In the genomic region with DNA sequence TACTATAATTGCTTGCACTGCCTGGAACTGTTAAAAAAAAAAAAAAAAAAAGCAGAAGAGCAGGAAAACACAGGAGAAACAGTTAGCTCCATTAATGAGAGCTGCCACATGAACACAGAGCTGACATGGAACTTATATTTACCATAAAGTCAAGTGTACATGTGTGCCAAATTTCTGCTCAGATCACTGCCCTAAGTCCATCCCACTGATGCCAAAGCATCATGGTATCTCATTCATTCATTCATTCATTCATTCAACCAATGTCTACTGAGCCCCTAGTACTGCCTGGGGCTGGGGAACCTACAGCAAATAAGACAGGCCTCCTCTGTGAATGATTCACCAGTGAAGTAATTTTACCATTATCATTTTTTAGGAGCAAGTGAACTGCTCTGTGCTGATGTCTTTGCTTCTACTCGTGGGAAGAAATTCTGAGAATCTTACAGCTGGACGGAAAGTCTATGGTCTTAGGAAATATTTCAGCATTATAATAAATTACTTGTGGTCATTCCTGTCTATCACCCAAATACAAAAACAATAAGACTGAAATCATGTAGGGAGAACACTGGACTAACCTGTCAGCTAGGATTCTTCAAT, we compare ENCODE assay signal across 2 cellular contexts.
A peak's percentile ranks its signal among the peaks of the same experiment; 100 is the strongest.
TF ChIP-seq lines count a peak whose summit lies in the region.

No MANE protein-coding gene starts in this region.

TF ChIP-seq in IMR-90, 13 proteins besides CTCF, POLR2A, EP300 and RAD21:
- TF ChIP-seq FOS (IDR thresholded peaks at IDR 0.05; ENCODE audit: low read depth, low read length) (no peak), BHLHE40 (IDR thresholded peaks at IDR 0.05; ENCODE audit: low read depth, low read length) (no peak), NFE2L2 (IDR thresholded peaks at IDR 0.05; ENCODE audit: low read depth, low read length) (no peak), MXI1 (IDR thresholded peaks at IDR 0.05; ENCODE audit: borderline replicate concordance, low read depth, low read length) (no peak), RCOR1 (IDR thresholded peaks at IDR 0.05; ENCODE audit: insufficient replicate concordance, low read length) (no peak), MAZ (IDR thresholded peaks at IDR 0.05; ENCODE audit: borderline replicate concordance, low read depth, low read length) (no peak), SMC3 (IDR thresholded peaks at IDR 0.05; ENCODE audit: low read depth, low read length) (no peak), RFX5 (IDR thresholded peaks at IDR 0.05; ENCODE audit: low read depth, low read length) (no peak), CHD1 (IDR thresholded peaks at IDR 0.05; ENCODE audit: low read depth, low read length) (no peak), CEBPB (IDR thresholded peaks at IDR 0.05; ENCODE audit: low read depth, low read length) (no peak), MAFK (IDR thresholded peaks at IDR 0.05; ENCODE audit: low read depth, low read length) (no peak)
- TF ChIP-seq, protein P1, sequence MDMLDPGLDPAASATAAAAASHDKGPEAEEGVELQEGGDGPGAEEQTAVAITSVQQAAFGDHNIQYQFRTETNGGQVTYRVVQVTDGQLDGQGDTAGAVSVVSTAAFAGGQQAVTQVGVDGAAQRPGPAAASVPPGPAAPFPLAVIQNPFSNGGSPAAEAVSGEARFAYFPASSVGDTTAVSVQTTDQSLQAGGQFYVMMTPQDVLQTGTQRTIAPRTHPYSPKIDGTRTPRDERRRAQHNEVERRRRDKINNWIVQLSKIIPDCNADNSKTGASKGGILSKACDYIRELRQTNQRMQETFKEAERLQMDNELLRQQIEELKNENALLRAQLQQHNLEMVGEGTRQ (IDR thresholded peaks at IDR 0.05; ENCODE audit: low read depth, low read length) = no peak
- TF ChIP-seq, protein P2, sequence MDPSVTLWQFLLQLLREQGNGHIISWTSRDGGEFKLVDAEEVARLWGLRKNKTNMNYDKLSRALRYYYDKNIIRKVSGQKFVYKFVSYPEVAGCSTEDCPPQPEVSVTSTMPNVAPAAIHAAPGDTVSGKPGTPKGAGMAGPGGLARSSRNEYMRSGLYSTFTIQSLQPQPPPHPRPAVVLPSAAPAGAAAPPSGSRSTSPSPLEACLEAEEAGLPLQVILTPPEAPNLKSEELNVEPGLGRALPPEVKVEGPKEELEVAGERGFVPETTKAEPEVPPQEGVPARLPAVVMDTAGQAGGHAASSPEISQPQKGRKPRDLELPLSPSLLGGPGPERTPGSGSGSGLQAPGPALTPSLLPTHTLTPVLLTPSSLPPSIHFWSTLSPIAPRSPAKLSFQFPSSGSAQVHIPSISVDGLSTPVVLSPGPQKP (IDR thresholded peaks at IDR 0.05; ENCODE audit: borderline replicate concordance, low read depth, low read length) = no peak
TF ChIP-seq in IMR-90: peak in this region for 0.

TF ChIP-seq in K562, 482 proteins besides CTCF, POLR2A, EP300 and RAD21:
- TF ChIP-seq, protein P3, sequence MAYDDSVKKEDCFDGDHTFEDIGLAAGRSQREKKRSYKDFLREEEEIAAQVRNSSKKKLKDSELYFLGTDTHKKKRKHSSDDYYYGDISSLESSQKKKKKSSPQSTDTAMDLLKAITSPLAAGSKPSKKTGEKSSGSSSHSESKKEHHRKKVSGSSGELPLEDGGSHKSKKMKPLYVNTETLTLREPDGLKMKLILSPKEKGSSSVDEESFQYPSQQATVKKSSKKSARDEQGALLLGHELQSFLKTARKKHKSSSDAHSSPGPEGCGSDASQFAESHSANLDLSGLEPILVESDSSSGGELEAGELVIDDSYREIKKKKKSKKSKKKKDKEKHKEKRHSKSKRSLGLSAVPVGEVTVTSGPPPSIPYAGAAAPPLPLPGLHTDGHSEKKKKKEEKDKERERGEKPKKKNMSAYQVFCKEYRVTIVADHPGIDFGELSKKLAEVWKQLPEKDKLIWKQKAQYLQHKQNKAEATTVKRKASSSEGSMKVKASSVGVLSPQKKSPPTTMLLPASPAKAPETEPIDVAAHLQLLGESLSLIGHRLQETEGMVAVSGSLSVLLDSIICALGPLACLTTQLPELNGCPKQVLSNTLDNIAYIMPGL (CRISPR knock-in tag; IDR thresholded peaks at IDR 0.05) = no peak
- TF ChIP-seq KAT2B (IDR thresholded peaks at IDR 0.05; ENCODE audit: low read depth, low read length) (no peak), ZNF311 (CRISPR knock-in tag; IDR thresholded peaks at IDR 0.05) (no peak), ZNF24 (IDR thresholded peaks at IDR 0.05) (0 out of 2 replicates have a peak, but pooled peaks have one; percentile 13)
